In the genomic region with DNA sequence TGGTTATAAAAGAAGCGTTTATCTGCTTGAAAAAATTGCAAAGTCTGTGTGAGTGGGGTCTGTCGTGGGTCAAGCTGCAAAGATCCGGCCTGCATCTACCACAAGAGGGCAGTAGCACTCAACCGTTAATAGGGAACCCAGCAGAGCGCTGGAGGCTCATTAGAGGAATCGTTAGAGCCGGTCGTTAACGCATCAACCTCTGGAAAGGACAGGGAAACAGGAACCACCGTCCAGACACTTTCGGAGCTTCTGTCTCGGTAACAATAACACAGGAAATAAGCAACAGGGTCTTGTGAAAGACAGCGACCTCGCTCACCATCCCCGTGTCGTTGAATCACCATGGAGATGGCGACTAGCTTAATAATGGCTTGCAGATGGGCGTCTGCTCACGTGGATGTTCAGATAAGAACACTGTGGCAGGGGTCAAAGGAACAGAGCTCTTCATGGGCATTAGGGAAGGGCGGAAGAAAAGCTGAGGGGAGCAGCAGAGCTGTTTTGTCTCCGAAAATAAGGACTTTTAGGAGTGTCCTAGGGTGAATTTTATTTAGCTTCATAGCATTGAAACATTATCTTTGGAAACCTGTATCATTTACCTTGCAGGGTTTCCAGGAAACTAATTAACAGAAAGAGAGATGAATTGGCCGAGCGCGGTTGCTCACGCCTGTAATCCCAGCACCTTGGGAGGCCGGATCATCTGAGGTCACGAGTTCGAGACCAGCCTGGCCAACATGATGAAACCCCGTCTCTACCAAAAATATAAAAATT, we compare ENCODE assay signal across 8 cellular contexts. TPM values are rescaled to one million over a fixed set of nuclear protein-coding genes. Genes with fewer than 3 reads are reported as not detected.
DNase-seq lines count a peak whose midpoint lies in the region; ATAC-seq and TF ChIP-seq lines count a peak whose summit lies in the region.

No MANE protein-coding gene starts in this region.

- H3K4me3 Mint-ChIP-seq in Calu3 (ENCODE audit: low read depth, unreplicated experiment) (peak overlapping the region; percentile 70), HFFc6 (peak overlapping the region; percentile 88)

- peak; percentile 72 for DNase-seq in Calu3
- peak; percentile 82 for DNase-seq in HFFc6
- DNase-seq in NCI-H2227 (lab: John Stamatoyannopoulos, UW; ENCODE audit: unreplicated experiment): peak; percentile 95
- peak; percentile 54 for DNase-seq in central memory CD4-positive, alpha-beta T cell
- peak; percentile 76 for DNase-seq in iris pigment epithelial cell (ENCODE audit: low read depth)
- DNase-seq in stimulated activated CD4-positive, alpha-beta T cell treated with anti-CD3 and anti-CD28 coated beads, Interleukin-12 subunit alpha, Interleukin-12 subunit beta, amount 100 ng/mL, for 24 hours (ENCODE audit: low read depth in 2 of 2): peak; percentile 39 to 68

- H3K9me3 Mint-ChIP-seq in Calu3 (ENCODE audit: low read depth, unreplicated experiment) (no peaks in the 10 kb centered on the region), HFFc6 (no peaks in the 10 kb centered on the region)

- no peak for ATAC-seq in HG02610 (IDR thresholded peaks at IDR 0.05; ENCODE audit: unreplicated experiment)

- CTCF ChIA-PET in Calu3 (lab: Charles Lee): interaction anchor here (0.6 to 2.4 kb wide), 12 partner anchors 9 to 373 kb away, joined by 3 to 29 read pairs (median 6); a partner anchor contains a TSS

- H3K27ac Mint-ChIP-seq in Calu3 (ENCODE audit: unreplicated experiment) (no peak overlapping the region), HFFc6 (peak overlapping the region; percentile 88)

- no TSS peak for BruUV-seq in Calu3 (replicated peaks; lab: Mats Ljungman, UMichigan)

- peak overlapping the region; percentile 58 for H3K4me3 ChIP-seq in WI38 (ENCODE audit: low read depth, low read length)

- H3K36me3 Mint-ChIP-seq in Calu3 (ENCODE audit: insufficient read depth, unreplicated experiment) (no peaks in the 10 kb centered on the region), HFFc6 (ENCODE audit: low read depth) (no peaks in the 10 kb centered on the region)

- TF ChIP-seq CTCF in Calu3 (IDR thresholded peaks at IDR 0.05; ENCODE audit: unreplicated experiment): peak; percentile 68
- TF ChIP-seq CTCF in HFFc6 (IDR thresholded peaks at IDR 0.05): peak; percentile 94
- TF ChIP-seq CTCF in WI38 (IDR thresholded peaks at IDR 0.05; ENCODE audit: low read depth, low read length): peak; percentile 85

- no peaks in the 10 kb centered on the region for H3K27me3 Mint-ChIP-seq in Calu3 (ENCODE audit: unreplicated experiment)
- H3K27me3 Mint-ChIP-seq in HFFc6 (ENCODE audit: insufficient read depth): peaks cover 1% of the 10 kb centered on the region; the same call in 1 of the 2 replicates

- intact Hi-C loops in Calu3 (cut with micrococcal nuclease; ENCODE audit: unreplicated experiment): loop anchor here (1.0 to 5.0 kb wide), 3 partner anchors 133 to 232 kb away; a partner anchor contains a TSS

- peaks cover 8% of the 10 kb centered on the region for H3K4me1 Mint-ChIP-seq in Calu3 (ENCODE audit: low read depth, unreplicated experiment)
- peaks cover 27% of the 10 kb centered on the region for H3K4me1 Mint-ChIP-seq in HFFc6 (ENCODE audit: low read depth)

RNA-seq across cellular contexts. Expression of a gene that starts 11.9 kb away (rescaled TPM):
- total RNA-seq in Calu3 (2022): 27.5 and 29.7 TPM in 2 replicates
- 10 to 100 TPM; 19.4 to 28.1 (median 27.0) TPM for total RNA-seq in HFFc6 (2021; fragmentation: NEBNext Ultra II Directional; extraction: Animal tissue kit (Norgen Biotek cat#: 25700))
